ENCODE assay signal across 16 cellular contexts in genomic region chr3:70072180-70072579, GRCh38.
A peak's percentile ranks its signal among the peaks of the same experiment; 100 is the strongest.
DNase-seq lines count a peak whose midpoint lies in the region; ATAC-seq and TF ChIP-seq lines count a peak whose summit lies in the region.
"Had no signal": no experiment of that assay in that cellular context is flagged by ENCODE, and none has a peak within 500 bp of the region (broad histone marks: within the 10 kb centered on the region; RNA-seq: fewer than 3 reads in every experiment).

No MANE protein-coding gene starts in this region.

- H3K9me3 Mint-ChIP-seq in nephron progenitor cell, result no peaks in the 10 kb centered on the region
- H3K9me3 Mint-ChIP-seq: activated naive CD8-positive, alpha-beta T cell treated with anti-CD3 and anti-CD28 coated beads for 36 hours; dendritic cell treated with granulocyte-macrophage colony-stimulating factor and Interleukin-4, amounts not matched to agents 40 ng/mL and 50 ng/mL, for 4 days had no signal

- H3K4me3 ChIP-seq in astrocyte of the cerebellum (ENCODE audit: low read depth, low read length), result peak overlapping the region; percentile 26
- peak overlapping the region; percentile 19 for H3K4me3 ChIP-seq in fibroblast of pulmonary artery (replicated peaks; ENCODE audit: low read depth, low read length)
- no peak overlapping the region for H3K4me3 ChIP-seq in thyroid gland (replicated peaks in 1 of 3)
- H3K4me3 ChIP-seq in vagina, result peak overlapping the region in 1 of 2 donors; percentile 13
- H3K4me3 ChIP-seq: lower lobe of right lung had no signal

- ATAC-seq in GM21381 (IDR thresholded peaks at IDR 0.05; ENCODE audit: unreplicated experiment), result no peak

- H3K4me1 ChIP-seq in thyroid gland (peaks cover 68 to 69% of the 10 kb centered on the region in 2 donors), vagina (no peaks in the 10 kb centered on the region)
- H3K4me1 ChIP-seq: lower lobe of right lung had no signal

- H3K27me3 Mint-ChIP-seq in nephron progenitor cell (ENCODE audit: low read depth, poor library complexity), result no peaks in the 10 kb centered on the region

- H3K9me3 ChIP-seq in thyroid gland, result no peaks in the 10 kb centered on the region
- H3K9me3 ChIP-seq in vagina, result no peaks in the 10 kb centered on the region
- H3K9me3 ChIP-seq: lower lobe of right lung had no signal

- H3K27me3 ChIP-seq in thyroid gland (no peaks in the 10 kb centered on the region), vagina (no peaks in the 10 kb centered on the region)

- peak overlapping the region; percentile 89 to 94 (median 89) for H3K27ac ChIP-seq in thyroid gland
- no peak overlapping the region for H3K27ac ChIP-seq in vagina
- H3K27ac ChIP-seq: lower lobe of right lung had no signal

- no peak for DNase-seq in astrocyte of the cerebellum (ENCODE audit: low read depth)
- no peak for DNase-seq in fibroblast of pulmonary artery (ENCODE audit: low read depth)
- no peak for DNase-seq in nephron progenitor cell
- DNase-seq in thyroid gland, result peak; percentile 87 to 88
- no peak for DNase-seq in vagina (ENCODE audit: extremely low spot score in 2 of 2)
- no peak for DNase-seq in NCI-H2081 (lab: John Stamatoyannopoulos, UW)
- DNase-seq: activated CD8-positive, alpha-beta memory T cell treated with anti-CD3 and anti-CD28 coated beads, Interleukin-2, amount 50 U/mL, for 48 hours; activated naive CD8-positive, alpha-beta T cell treated with anti-CD3 and anti-CD28 coated beads for 36 hours; lower lobe of right lung; NCI-H2171; posterior cingulate gyrus; stimulated activated CD4-positive, alpha-beta T cell treated with anti-CD3 and anti-CD28 coated beads, Interleukin-4, amount 100 ng/mL, for 24 hours; stimulated activated naive CD4-positive, alpha-beta T cell had no signal

- TF ChIP-seq POLR2A in thyroid gland (IDR thresholded peaks at IDR 0.05) (peak in 1 of 2 donors; percentile 61), vagina (IDR thresholded peaks at IDR 0.05) (no peak)

- no peaks in the 10 kb centered on the region for H3K36me3 ChIP-seq in thyroid gland
- H3K36me3 ChIP-seq in vagina, result no peaks in the 10 kb centered on the region
- H3K36me3 ChIP-seq: lower lobe of right lung had no signal

- peak overlapping the region; percentile 94 for H3K27ac Mint-ChIP-seq in nephron progenitor cell
- H3K27ac Mint-ChIP-seq: activated naive CD8-positive, alpha-beta T cell treated with anti-CD3 and anti-CD28 coated beads for 36 hours; CD14-positive monocyte; dendritic cell treated with granulocyte-macrophage colony-stimulating factor and Interleukin-4, amounts not matched to agents 40 ng/mL and 50 ng/mL, for 4 days had no signal

- H3K4me1 Mint-ChIP-seq in nephron progenitor cell, result peaks cover 23% of the 10 kb centered on the region
- H3K4me1 Mint-ChIP-seq: activated naive CD8-positive, alpha-beta T cell treated with anti-CD3 and anti-CD28 coated beads for 36 hours had no signal

- WGBS in thyroid gland, 2 donors, result 7 to 9% methylated on average over 9 of the region's 9 CpGs

- H3K4me3 Mint-ChIP-seq in nephron progenitor cell, result peak overlapping the region; percentile 75
- H3K4me3 Mint-ChIP-seq: activated naive CD8-positive, alpha-beta T cell treated with anti-CD3 and anti-CD28 coated beads for 36 hours; dendritic cell treated with granulocyte-macrophage colony-stimulating factor and Interleukin-4, amounts not matched to agents 40 ng/mL and 50 ng/mL, for 4 days had no signal

- in situ Hi-C loops in astrocyte of the cerebellum (cut with HindIII; ENCODE audit: low sequenced_read_pairs), result no loop called here

- intact Hi-C loops in thyroid gland (cut with DNase I), result no loop called here
- intact Hi-C loops in vagina (cut with DNase I), result no loop called here

- H3K36me3 Mint-ChIP-seq in nephron progenitor cell (ENCODE audit: low read depth), result no peaks in the 10 kb centered on the region
- H3K36me3 Mint-ChIP-seq: activated naive CD8-positive, alpha-beta T cell treated with anti-CD3 and anti-CD28 coated beads for 36 hours; CD14-positive monocyte had no signal

- TF ChIP-seq CTCF in astrocyte of the cerebellum (IDR thresholded peaks at IDR 0.05; ENCODE audit: low read depth, low read length, missing control alignments) (no peak), fibroblast of pulmonary artery (IDR thresholded peaks at IDR 0.05; ENCODE audit: low read length, missing control alignments) (no peak), nephron progenitor cell (IDR thresholded peaks at IDR 0.05) (no peak), thyroid gland (IDR thresholded peaks at IDR 0.05) (no peak), vagina (IDR thresholded peaks at IDR 0.05) (no peak)

Comparison
In these comparisons a context has a peak if more than half of its experiments do, and no peak if none do; other contexts are left out.
1. DNase-seq: peak in thyroid gland (2 of 2); none in astrocyte of the cerebellum (single experiment), fibroblast of pulmonary artery (single experiment), nephron progenitor cell (single experiment), vagina (0 of 2) and NCI-H2081 (0 of 2).
2. H3K4me3 ChIP-seq: peak in astrocyte of the cerebellum (single experiment) and fibroblast of pulmonary artery (single experiment); none in thyroid gland (0 of 3).